18 cellular contexts compared by ENCODE assay signal in genomic region chr22:48322907-48323306, GRCh38.
DNase-seq lines count a peak whose midpoint lies in the region; ATAC-seq, FAIRE-seq and TF ChIP-seq lines count a peak whose summit lies in the region.
"Had no signal": no experiment of that assay in that cellular context is flagged by ENCODE, and none has a peak within 500 bp of the region (broad histone marks: within the 10 kb centered on the region; RNA-seq: fewer than 3 reads in every experiment).

No MANE protein-coding gene starts in this region.

- H3K4me2 ChIP-seq in HepG2 (ENCODE audit: low read depth, low read length): no peak overlapping the region
- H3K4me2 ChIP-seq in K562 (ENCODE audit: insufficient read depth, low read length): no peak overlapping the region
- no peak overlapping the region for H3K4me2 ChIP-seq in GM23248 (ENCODE audit: unreplicated experiment)

- no peaks in the 10 kb centered on the region for H3F3A ChIP-seq in GM23248 (ENCODE audit: insufficient read depth)

- peaks cover 7% of the 10 kb centered on the region; the same call in 1 of the 2 replicates for H3K9me3 ChIP-seq in HepG2 (ENCODE audit: low read length)
- H3K9me3 ChIP-seq in right lobe of liver: no peaks in the 10 kb centered on the region
- no peaks in the 10 kb centered on the region for H3K9me3 ChIP-seq in K562 (replicated peaks; ENCODE audit: control insufficient read depth, insufficient read depth, low read depth, low read length)
- peaks cover 0 to 4% of the 10 kb centered on the region in 2 donors for H3K9me3 ChIP-seq in kidney (ENCODE audit: control insufficient read depth in 1 of 2, low read length in 2 of 2)
- no peaks in the 10 kb centered on the region for H3K9me3 ChIP-seq in GM23248 (ENCODE audit: low read depth)
- H3K9me3 ChIP-seq: Caco-2, HAP-1 had no signal

- H4K20me1 ChIP-seq in HepG2 (ENCODE audit: insufficient read depth, low read length) (no peaks in the 10 kb centered on the region), K562 (replicated peaks; ENCODE audit: control insufficient read depth, insufficient read depth, low read length) (peaks cover 4% of the 10 kb centered on the region; the same call in 1 of the 2 replicates), GM23248 (ENCODE audit: insufficient read depth) (no peaks in the 10 kb centered on the region)

- H3K79me2 ChIP-seq in HepG2 (ENCODE audit: insufficient read depth, low read length) (no peaks in the 10 kb centered on the region), K562 (ENCODE audit: control insufficient read depth, insufficient read depth, low read length) (no peaks in the 10 kb centered on the region), GM23248 (ENCODE audit: insufficient read depth) (no peaks in the 10 kb centered on the region)

- H3K27me3 ChIP-seq in HepG2 (ENCODE audit: control insufficient read depth in 1 of 2, insufficient read depth in 2 of 2, low read length in 2 of 2): peaks cover 0 to 28% of the 10 kb centered on the region in 2 experiments; a peak in 4 of 5 replicates
- no peaks in the 10 kb centered on the region for H3K27me3 ChIP-seq in right lobe of liver
- H3K27me3 ChIP-seq in K562 (ENCODE audit: control insufficient read depth in 2 of 2, insufficient read depth in 2 of 2, low read length in 2 of 2): no peaks in the 10 kb centered on the region
- H3K27me3 ChIP-seq in GM23248 (replicated peaks; ENCODE audit: insufficient read depth): no peaks in the 10 kb centered on the region

- intact Hi-C loops in HepG2 (cut with micrococcal nuclease; ENCODE audit: unreplicated experiment) (no loop called here), right lobe of liver (cut with DNase I) (no loop called here), K562 (cut with micrococcal nuclease) (no loop called here), kidney (cut with DNase I) (no loop called here)

- TF ChIP-seq EP300 in HepG2 (IDR thresholded peaks at IDR 0.05; ENCODE audit: low read depth in 2 of 2, low read length in 2 of 2): no peak
- no peak for TF ChIP-seq EP300 in HepG2 (CRISPR knock-in tag; IDR thresholded peaks at IDR 0.05; ENCODE audit: borderline replicate concordance)
- TF ChIP-seq EP300 in K562 (IDR thresholded peaks at IDR 0.05; ENCODE audit: low read length): no peak

- in situ Hi-C loops in HepG2 (cut with HindIII; ENCODE audit: extremely low pct_ligation_motif_present, low pct_unique_long_range_greater_than_20kb) (no loop called here), K562 (cut with MboI) (no loop called here), GM23248 (cut with MboI) (no loop called here)

- CTCF ChIA-PET in HepG2 (lab: Yijun Ruan, JAX; ENCODE audit: low intra/inter-chr PET ratio, low total read pairs) (no interaction called here), K562 (lab: Yijun Ruan, JAX; ENCODE audit: low intra/inter-chr PET ratio) (no interaction called here)

- H3K9ac ChIP-seq in HepG2 (ENCODE audit: insufficient read depth, low read depth, low read length) (no peak overlapping the region), K562 (ENCODE audit: insufficient read depth in 1 of 2, low read depth in 2 of 2, low read length in 2 of 2) (no peak overlapping the region), kidney (ENCODE audit: low read length in 2 of 2) (no peak overlapping the region), GM23248 (no peak overlapping the region)

- BruUV-seq in HepG2 (replicated peaks; lab: Mats Ljungman, UMichigan) (no TSS peak), K562 (replicated peaks; lab: Mats Ljungman, UMichigan) (no TSS peak)

- no peak overlapping the region for H2AFZ ChIP-seq in HepG2 (ENCODE audit: low read length)
- no peak overlapping the region for H2AFZ ChIP-seq in K562 (ENCODE audit: low read depth, low read length)
- no peak overlapping the region for H2AFZ ChIP-seq in GM23248

- H3K27ac ChIP-seq in HepG2 (ENCODE audit: extremely low read length, insufficient read depth, low read length): no peak overlapping the region
- H3K27ac ChIP-seq in right lobe of liver: no peak overlapping the region
- H3K27ac ChIP-seq in K562 (ENCODE audit: extremely low read depth, low read depth, low read length): no peak overlapping the region
- H3K27ac ChIP-seq in kidney (ENCODE audit: low read depth in 2 of 2, low read length in 2 of 2): no peak overlapping the region
- no peak overlapping the region for H3K27ac ChIP-seq in GM23248
- H3K27ac ChIP-seq: 22Rv1 had no signal

- no peak for TF ChIP-seq POLR2A in HepG2 (IDR thresholded peaks at IDR 0.05; ENCODE audit: insufficient read depth in 1 of 2, low read depth in 2 of 2, low read length in 2 of 2)
- no peak for TF ChIP-seq POLR2A in right lobe of liver (IDR thresholded peaks at IDR 0.05)
- TF ChIP-seq POLR2A in K562 (conservative IDR thresholded peaks at IDR 0.05): no peak

- TF ChIP-seq CTCF in HepG2 (CRISPR knock-in tag; IDR thresholded peaks at IDR 0.05) (no peak), right lobe of liver (IDR thresholded peaks at IDR 0.05) (no peak), K562 (IDR thresholded peaks at IDR 0.05 in 2 of 3, conservative IDR thresholded peaks at IDR 0.05 in 1 of 3; ENCODE audit: insufficient read depth in 2 of 3, low read depth in 1 of 3, low read length in 3 of 3) (no peak), kidney (IDR thresholded peaks at IDR 0.05; ENCODE audit: borderline replicate concordance, extremely low read depth, insufficient read depth) (no peak)

- no peaks in the 10 kb centered on the region for H3K9me1 ChIP-seq in K562 (ENCODE audit: control insufficient read depth, insufficient read depth, low read length)

- 2% methylated on average over 2 of the region's 2 CpGs for WGBS in HepG2 (ENCODE audit: low lambda C conversion rate)
- 71% methylated on average over 2 of the region's 2 CpGs for WGBS in right lobe of liver (ENCODE audit: insufficient coverage, low coverage, low lambda C conversion rate, missing lambda C conversion rate)
- 0% methylated on average over 2 of the region's 2 CpGs for WGBS in K562 (ENCODE audit: insufficient coverage, low coverage, missing lambda C conversion rate)
- WGBS in GM23248 (ENCODE audit: low coverage in 1 of 2, low lambda C conversion rate in 2 of 2, missing lambda C conversion rate in 2 of 2), 2 experiments: 49 to 60% methylated on average over 2 of the region's 2 CpGs

- FAIRE-seq in HepG2 (lab: Jason Lieb, UNC): no peak
- FAIRE-seq in K562 (lab: Jason Lieb, UNC): no peak
- FAIRE-seq in kidney (lab: Jason Lieb, UNC): peak; percentile 78
- FAIRE-seq in RCC 7860 (lab: Jason Lieb, UNC): no peak
- FAIRE-seq: G401.6, GM12892, H54 had no signal

- TF ChIP-seq RAD21 in HepG2 (CRISPR knock-in tag; IDR thresholded peaks at IDR 0.05): no peak
- TF ChIP-seq RAD21 in K562 (CRISPR knock-in tag; conservative IDR thresholded peaks at IDR 0.05 in 1 of 2, IDR thresholded peaks at IDR 0.05 in 1 of 2): no peak

- no peaks in the 10 kb centered on the region for H3K9me2 ChIP-seq in GM23248 (ENCODE audit: insufficient read depth)

- H3K4me1 ChIP-seq in HepG2 (ENCODE audit: insufficient read depth, low read length): no peaks in the 10 kb centered on the region
- no peaks in the 10 kb centered on the region for H3K4me1 ChIP-seq in right lobe of liver
- peaks cover 0 to 5% of the 10 kb centered on the region in 2 experiments; a peak in 1 of 5 replicates for H3K4me1 ChIP-seq in K562 (replicated peaks in 1 of 2; ENCODE audit: control insufficient read depth in 2 of 2, insufficient read depth in 2 of 2, low read length in 2 of 2)
- no peaks in the 10 kb centered on the region for H3K4me1 ChIP-seq in kidney (ENCODE audit: control insufficient read depth in 1 of 2, insufficient read depth in 1 of 2, low read depth in 1 of 2, low read length in 2 of 2)
- no peaks in the 10 kb centered on the region for H3K4me1 ChIP-seq in GM23248 (ENCODE audit: insufficient read depth)
- H3K4me1 ChIP-seq: Caco-2, HAP-1 had no signal

- H3K4me3 ChIP-seq in HepG2 (replicated peaks in 1 of 3; ENCODE audit: insufficient read depth in 1 of 3, low read depth in 2 of 3, low read length in 3 of 3): no peak overlapping the region
- no peak overlapping the region for H3K4me3 ChIP-seq in right lobe of liver
- no peak overlapping the region for H3K4me3 ChIP-seq in K562
- no peak overlapping the region for H3K4me3 ChIP-seq in kidney (ENCODE audit: low read length in 2 of 2)
- H3K4me3 ChIP-seq in GM23248: no peak overlapping the region
- H3K4me3 ChIP-seq: HAP-1 had no signal

- ATAC-seq in HepG2: no peak
- no peak for ATAC-seq in right lobe of liver
- no peak for ATAC-seq in K562

- H3K36me3 ChIP-seq in HepG2 (replicated peaks in 1 of 2; ENCODE audit: control insufficient read depth in 1 of 2, insufficient read depth in 2 of 2, low read length in 2 of 2) (no peaks in the 10 kb centered on the region), right lobe of liver (no peaks in the 10 kb centered on the region), K562 (ENCODE audit: control insufficient read depth, insufficient read depth, low read length) (no peaks in the 10 kb centered on the region), kidney (ENCODE audit: control insufficient read depth in 1 of 2, insufficient read depth in 2 of 2, low read length in 2 of 2) (no peaks in the 10 kb centered on the region), GM23248 (ENCODE audit: low read depth) (no peaks in the 10 kb centered on the region)
- H3K36me3 ChIP-seq: HAP-1 had no signal

- POLR2A ChIA-PET in HepG2 (lab: Yijun Ruan, JAX) (no interaction called here), K562 (lab: Yijun Ruan, JAX) (no interaction called here)

- no peak for DNase-seq in HepG2 (ENCODE audit: low spot score)
- no peak for DNase-seq in right lobe of liver
- no peak for DNase-seq in K562 (ENCODE audit: extremely low read depth in 1 of 4, low spot score in 3 of 4)
- DNase-seq in kidney: no peak
- no peak for DNase-seq in GM23248
- DNase-seq in RCC 7860 (ENCODE audit: low spot score): no peak
- DNase-seq: C1 segment of cervical spinal cord; Caco-2; CD4-positive, alpha-beta memory T cell; DMS153; DND-41; GOT3; HFFc6 had no signal

TF ChIP-seq in HepG2, 621 proteins besides CTCF, POLR2A, EP300 and RAD21 (continues in another document):
- TF ChIP-seq ZNF143 (CRISPR knock-in tag; IDR thresholded peaks at IDR 0.05) (no peak), ZNF777 (CRISPR knock-in tag; IDR thresholded peaks at IDR 0.05) (no peak)
- TF ChIP-seq, protein P1, sequence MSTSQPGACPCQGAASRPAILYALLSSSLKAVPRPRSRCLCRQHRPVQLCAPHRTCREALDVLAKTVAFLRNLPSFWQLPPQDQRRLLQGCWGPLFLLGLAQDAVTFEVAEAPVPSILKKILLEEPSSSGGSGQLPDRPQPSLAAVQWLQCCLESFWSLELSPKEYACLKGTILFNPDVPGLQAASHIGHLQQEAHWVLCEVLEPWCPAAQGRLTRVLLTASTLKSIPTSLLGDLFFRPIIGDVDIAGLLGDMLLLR (CRISPR knock-in tag; IDR thresholded peaks at IDR 0.05): no peak

Comparison
In these comparisons a context has a peak if more than half of its experiments do, and no peak if none do; other contexts are left out.
1. Of the 241 proteins assayed by ChIP-seq in both HepG2 and K562: peak only in HepG2: MAFF and MAFK; only in K562: none; in both: none; in neither: 239.